In the genomic region with DNA sequence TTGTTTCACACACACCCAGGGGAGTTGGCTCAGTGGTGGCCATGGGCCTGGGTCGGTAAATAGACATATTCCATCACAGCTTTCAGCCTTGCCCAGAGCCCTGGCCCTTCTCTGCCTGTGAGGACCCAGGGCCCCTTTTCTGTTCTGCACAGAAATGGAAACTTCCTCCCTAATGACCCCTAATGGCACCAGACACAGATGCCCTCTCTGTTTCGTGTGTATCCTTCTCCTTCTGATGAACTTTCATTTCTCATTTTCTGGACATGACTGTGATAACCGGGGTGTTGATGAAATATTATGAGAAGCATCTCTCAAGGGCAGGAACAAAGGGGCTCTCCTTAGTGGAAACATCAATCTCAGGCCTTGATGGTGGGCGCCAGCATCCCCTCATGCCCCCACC, we compare ENCODE assay signal across 1 cellular context.
TF ChIP-seq lines count a peak whose summit lies in the region.

No MANE protein-coding gene starts in this region.

TF ChIP-seq in HepG2, 621 proteins besides CTCF, POLR2A, EP300 and RAD21:
- TF ChIP-seq, protein P1, sequence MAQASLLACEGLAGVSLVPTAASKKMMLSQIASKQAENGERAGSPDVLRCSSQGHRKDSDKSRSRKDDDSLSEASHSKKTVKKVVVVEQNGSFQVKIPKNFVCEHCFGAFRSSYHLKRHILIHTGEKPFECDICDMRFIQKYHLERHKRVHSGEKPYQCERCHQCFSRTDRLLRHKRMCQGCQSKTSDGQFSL (CRISPR knock-in tag; IDR thresholded peaks at IDR 0.05), result no peak
- TF ChIP-seq STAG1 (CRISPR knock-in tag; IDR thresholded peaks at IDR 0.05) (no peak), MAF1 (CRISPR knock-in tag; IDR thresholded peaks at IDR 0.05; ENCODE audit: borderline replicate concordance) (no peak), KMT2A (CRISPR knock-in tag; IDR thresholded peaks at IDR 0.05) (no peak), ZNF788 (CRISPR knock-in tag; IDR thresholded peaks at IDR 0.05; ENCODE audit: borderline replicate concordance) (no peak), ZNF180 (CRISPR knock-in tag; IDR thresholded peaks at IDR 0.05; ENCODE audit: borderline replicate concordance, low read depth) (no peak), ZSCAN29 (CRISPR knock-in tag; conservative IDR thresholded peaks at IDR 0.05) (no peak), HDAC6 (IDR thresholded peaks at IDR 0.05; ENCODE audit: low read depth, low read length) (no peak), MAFG (CRISPR knock-in tag; IDR thresholded peaks at IDR 0.05) (no peak), SOX6 (IDR thresholded peaks at IDR 0.05) (no peak), SOX6 (CRISPR knock-in tag; IDR thresholded peaks at IDR 0.05) (no peak), ZBTB7B (CRISPR knock-in tag; IDR thresholded peaks at IDR 0.05) (no peak), NR2F2 (IDR thresholded peaks at IDR 0.05; ENCODE audit: borderline replicate concordance, low read depth) (no peak)
- TF ChIP-seq, protein P2, sequence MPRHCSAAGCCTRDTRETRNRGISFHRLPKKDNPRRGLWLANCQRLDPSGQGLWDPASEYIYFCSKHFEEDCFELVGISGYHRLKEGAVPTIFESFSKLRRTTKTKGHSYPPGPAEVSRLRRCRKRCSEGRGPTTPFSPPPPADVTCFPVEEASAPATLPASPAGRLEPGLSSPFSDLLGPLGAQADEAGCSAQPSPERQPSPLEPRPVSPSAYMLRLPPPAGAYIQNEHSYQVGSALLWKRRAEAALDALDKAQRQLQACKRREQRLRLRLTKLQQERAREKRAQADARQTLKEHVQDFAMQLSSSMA (CRISPR knock-in tag; IDR thresholded peaks at IDR 0.05), result no peak
- TF ChIP-seq, protein P3, sequence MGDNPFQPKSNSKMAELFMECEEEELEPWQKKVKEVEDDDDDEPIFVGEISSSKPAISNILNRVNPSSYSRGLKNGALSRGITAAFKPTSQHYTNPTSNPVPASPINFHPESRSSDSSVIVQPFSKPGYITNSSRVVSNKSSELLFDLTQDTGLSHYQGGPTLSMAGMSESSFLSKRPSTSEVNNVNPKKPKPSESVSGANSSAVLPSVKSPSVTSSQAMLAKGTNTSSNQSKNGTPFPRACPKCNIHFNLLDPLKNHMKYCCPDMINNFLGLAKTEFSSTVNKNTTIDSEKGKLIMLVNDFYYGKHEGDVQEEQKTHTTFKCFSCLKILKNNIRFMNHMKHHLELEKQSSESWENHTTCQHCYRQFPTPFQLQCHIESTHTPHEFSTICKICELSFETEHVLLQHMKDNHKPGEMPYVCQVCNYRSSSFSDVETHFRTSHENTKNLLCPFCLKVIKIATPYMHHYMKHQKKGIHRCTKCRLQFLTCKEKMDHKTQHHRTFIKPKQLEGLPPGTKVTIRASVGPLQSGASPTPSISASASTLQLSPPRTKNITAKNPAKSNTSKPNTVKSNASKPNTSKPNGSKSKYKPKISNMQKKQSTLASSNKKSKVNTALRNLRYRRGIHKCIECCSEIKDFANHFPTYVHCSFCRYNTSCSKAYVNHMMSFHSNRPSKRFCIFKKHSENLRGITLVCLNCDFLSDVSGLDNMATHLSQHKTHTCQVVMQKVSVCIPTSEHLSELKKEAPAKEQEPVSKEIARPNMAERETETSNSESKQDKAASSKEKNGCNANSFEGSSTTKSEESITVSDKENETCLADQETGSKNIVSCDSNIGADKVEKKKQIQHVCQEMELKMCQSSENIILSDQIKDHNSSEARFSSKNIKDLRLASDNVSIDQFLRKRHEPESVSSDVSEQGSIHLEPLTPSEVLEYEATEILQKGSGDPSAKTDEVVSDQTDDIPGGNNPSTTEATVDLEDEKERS (CRISPR knock-in tag; IDR thresholded peaks at IDR 0.05), result no peak
- TF ChIP-seq, protein P4, sequence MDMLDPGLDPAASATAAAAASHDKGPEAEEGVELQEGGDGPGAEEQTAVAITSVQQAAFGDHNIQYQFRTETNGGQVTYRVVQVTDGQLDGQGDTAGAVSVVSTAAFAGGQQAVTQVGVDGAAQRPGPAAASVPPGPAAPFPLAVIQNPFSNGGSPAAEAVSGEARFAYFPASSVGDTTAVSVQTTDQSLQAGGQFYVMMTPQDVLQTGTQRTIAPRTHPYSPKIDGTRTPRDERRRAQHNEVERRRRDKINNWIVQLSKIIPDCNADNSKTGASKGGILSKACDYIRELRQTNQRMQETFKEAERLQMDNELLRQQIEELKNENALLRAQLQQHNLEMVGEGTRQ (IDR thresholded peaks at IDR 0.05; ENCODE audit: low read depth, low read length), result no peak
- TF ChIP-seq, protein P4 (CRISPR knock-in tag; IDR thresholded peaks at IDR 0.05; ENCODE audit: borderline replicate concordance), result no peak
- TF ChIP-seq, protein P5, sequence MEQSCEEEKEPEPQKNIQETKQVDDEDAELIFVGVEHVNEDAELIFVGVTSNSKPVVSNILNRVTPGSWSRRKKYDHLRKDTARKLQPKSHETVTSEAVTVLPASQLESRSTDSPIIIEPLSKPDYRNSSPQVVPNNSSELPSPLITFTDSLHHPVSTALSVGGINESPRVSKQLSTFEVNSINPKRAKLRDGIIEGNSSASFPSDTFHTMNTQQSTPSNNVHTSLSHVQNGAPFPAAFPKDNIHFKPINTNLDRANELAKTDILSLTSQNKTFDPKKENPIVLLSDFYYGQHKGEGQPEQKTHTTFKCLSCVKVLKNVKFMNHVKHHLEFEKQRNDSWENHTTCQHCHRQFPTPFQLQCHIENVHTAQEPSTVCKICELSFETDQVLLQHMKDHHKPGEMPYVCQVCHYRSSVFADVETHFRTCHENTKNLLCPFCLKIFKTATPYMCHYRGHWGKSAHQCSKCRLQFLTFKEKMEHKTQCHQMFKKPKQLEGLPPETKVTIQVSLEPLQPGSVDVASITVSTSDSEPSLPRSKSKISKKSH (CRISPR knock-in tag; IDR thresholded peaks at IDR 0.05; ENCODE audit: borderline replicate concordance), result no peak
- TF ChIP-seq, protein P6, sequence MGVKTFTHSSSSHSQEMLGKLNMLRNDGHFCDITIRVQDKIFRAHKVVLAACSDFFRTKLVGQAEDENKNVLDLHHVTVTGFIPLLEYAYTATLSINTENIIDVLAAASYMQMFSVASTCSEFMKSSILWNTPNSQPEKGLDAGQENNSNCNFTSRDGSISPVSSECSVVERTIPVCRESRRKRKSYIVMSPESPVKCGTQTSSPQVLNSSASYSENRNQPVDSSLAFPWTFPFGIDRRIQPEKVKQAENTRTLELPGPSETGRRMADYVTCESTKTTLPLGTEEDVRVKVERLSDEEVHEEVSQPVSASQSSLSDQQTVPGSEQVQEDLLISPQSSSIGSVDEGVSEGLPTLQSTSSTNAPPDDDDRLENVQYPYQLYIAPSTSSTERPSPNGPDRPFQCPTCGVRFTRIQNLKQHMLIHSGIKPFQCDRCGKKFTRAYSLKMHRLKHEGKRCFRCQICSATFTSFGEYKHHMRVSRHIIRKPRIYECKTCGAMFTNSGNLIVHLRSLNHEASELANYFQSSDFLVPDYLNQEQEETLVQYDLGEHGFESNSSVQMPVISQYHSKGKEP (CRISPR knock-in tag; IDR thresholded peaks at IDR 0.05), result no peak
- TF ChIP-seq, protein P7, sequence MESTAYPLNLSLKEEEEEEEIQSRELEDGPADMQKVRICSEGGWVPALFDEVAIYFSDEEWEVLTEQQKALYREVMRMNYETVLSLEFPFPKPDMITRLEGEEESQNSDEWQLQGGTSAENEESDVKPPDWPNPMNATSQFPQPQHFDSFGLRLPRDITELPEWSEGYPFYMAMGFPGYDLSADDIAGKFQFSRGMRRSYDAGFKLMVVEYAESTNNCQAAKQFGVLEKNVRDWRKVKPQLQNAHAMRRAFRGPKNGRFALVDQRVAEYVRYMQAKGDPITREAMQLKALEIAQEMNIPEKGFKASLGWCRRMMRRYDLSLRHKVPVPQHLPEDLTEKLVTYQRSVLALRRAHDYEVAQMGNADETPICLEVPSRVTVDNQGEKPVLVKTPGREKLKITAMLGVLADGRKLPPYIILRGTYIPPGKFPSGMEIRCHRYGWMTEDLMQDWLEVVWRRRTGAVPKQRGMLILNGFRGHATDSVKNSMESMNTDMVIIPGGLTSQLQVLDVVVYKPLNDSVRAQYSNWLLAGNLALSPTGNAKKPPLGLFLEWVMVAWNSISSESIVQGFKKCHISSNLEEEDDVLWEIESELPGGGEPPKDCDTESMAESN (CRISPR knock-in tag; conservative IDR thresholded peaks at IDR 0.05), result no peak
- TF ChIP-seq, protein P8, sequence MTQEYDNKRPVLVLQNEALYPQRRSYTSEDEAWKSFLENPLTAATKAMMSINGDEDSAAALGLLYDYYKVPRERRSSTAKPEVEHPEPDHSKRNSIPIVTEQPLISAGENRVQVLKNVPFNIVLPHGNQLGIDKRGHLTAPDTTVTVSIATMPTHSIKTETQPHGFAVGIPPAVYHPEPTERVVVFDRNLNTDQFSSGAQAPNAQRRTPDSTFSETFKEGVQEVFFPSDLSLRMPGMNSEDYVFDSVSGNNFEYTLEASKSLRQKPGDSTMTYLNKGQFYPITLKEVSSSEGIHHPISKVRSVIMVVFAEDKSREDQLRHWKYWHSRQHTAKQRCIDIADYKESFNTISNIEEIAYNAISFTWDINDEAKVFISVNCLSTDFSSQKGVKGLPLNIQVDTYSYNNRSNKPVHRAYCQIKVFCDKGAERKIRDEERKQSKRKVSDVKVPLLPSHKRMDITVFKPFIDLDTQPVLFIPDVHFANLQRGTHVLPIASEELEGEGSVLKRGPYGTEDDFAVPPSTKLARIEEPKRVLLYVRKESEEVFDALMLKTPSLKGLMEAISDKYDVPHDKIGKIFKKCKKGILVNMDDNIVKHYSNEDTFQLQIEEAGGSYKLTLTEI (CRISPR knock-in tag; conservative IDR thresholded peaks at IDR 0.05), result no peak
